ENCODE assay signal across 1 cellular context in the genomic region with DNA sequence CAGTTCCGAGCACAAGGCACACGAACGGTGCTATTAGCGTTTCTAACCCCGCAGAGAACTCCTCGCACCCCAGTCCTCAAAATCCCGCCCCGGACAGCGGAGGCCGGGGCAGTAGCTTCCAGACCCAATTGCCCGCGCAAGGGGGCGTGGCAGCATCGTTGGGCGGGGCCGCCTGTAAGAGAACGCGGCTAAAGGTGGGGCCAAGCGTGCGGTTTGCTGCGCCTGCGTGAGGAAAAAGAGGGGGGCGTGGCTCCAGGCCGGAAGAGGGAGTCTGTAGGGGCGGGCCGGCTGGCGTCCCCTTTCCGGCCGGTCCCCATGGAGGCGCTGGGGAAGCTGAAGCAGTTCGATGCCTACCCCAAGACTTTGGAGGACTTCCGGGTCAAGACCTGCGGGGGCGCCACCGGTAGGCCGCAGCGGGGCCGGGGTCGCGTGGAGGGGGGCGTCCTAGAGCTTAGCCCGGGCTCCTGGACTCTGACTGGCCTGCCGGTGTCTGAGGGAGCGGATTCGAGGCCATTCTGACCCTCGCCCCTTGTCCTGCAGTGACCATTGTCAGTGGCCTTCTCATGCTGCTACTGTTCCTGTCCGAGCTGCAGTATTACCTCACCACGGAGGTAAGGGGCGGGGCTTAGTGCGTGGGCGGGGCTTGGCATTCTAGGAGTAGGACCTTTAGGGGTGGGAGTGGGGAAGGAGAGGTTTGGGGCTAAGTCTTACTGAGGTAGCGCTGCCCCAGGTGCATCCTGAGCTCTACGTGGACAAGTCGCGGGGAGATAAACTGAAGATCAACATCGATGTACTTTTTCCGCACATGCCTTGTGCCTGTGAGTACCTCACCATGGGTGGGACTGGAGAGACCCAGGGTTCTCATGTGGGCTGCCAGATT.
TF ChIP-seq lines count a peak whose summit lies in the region.

A gene (plus strand): TSS at position 296 of the 880 bp plus-strand sequence. CDS start 20 bp downstream, at position 316.

TF ChIP-seq in HepG2, 621 proteins besides CTCF, POLR2A, EP300 and RAD21 (continued from another document and continues in another):
- TF ChIP-seq, protein P1, sequence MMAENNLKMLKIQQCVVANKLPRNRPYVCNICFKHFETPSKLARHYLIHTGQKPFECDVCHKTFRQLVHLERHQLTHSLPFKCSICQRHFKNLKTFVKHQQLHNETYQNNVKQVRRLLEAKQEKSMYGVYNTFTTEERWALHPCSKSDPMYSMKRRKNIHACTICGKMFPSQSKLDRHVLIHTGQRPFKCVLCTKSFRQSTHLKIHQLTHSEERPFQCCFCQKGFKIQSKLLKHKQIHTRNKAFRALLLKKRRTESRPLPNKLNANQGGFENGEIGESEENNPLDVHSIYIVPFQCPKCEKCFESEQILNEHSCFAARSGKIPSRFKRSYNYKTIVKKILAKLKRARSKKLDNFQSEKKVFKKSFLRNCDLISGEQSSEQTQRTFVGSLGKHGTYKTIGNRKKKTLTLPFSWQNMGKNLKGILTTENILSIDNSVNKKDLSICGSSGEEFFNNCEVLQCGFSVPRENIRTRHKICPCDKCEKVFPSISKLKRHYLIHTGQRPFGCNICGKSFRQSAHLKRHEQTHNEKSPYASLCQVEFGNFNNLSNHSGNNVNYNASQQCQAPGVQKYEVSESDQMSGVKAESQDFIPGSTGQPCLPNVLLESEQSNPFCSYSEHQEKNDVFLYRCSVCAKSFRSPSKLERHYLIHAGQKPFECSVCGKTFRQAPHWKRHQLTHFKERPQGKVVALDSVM (CRISPR knock-in tag; IDR thresholded peaks at IDR 0.05) = peak; percentile 81
- TF ChIP-seq POGZ (CRISPR knock-in tag; IDR thresholded peaks at IDR 0.05) (peak; percentile 49; the same call in 1 of the 2 replicates), MEF2D (CRISPR knock-in tag; IDR thresholded peaks at IDR 0.05) (peak; percentile 83), ZSCAN12 (CRISPR knock-in tag; IDR thresholded peaks at IDR 0.05) (no peak), SP140L (CRISPR knock-in tag; IDR thresholded peaks at IDR 0.05; ENCODE audit: borderline replicate concordance) (peak; percentile 61; the same call in 1 of the 2 replicates), ZSCAN9 (CRISPR knock-in tag; IDR thresholded peaks at IDR 0.05; ENCODE audit: borderline replicate concordance) (peak; percentile 50; the same call in 1 of the 2 replicates), ZFY (CRISPR knock-in tag; IDR thresholded peaks at IDR 0.05) (peak; percentile 99), ZNF180 (CRISPR knock-in tag; IDR thresholded peaks at IDR 0.05; ENCODE audit: borderline replicate concordance, low read depth) (no peak), ZKSCAN8 (CRISPR knock-in tag; IDR thresholded peaks at IDR 0.05; ENCODE audit: borderline replicate concordance) (no peak), ESRRA (CRISPR knock-in tag; IDR thresholded peaks at IDR 0.05; ENCODE audit: low read depth) (peak; percentile 87; the same call in 1 of the 2 replicates), NKX3-1 (CRISPR knock-in tag; IDR thresholded peaks at IDR 0.05) (no peak), IKZF4 (CRISPR knock-in tag; IDR thresholded peaks at IDR 0.05; ENCODE audit: borderline replicate concordance, low read depth, not compliant biosample characterization) (peak; percentile 60), GPN1 (CRISPR knock-in tag; IDR thresholded peaks at IDR 0.05; ENCODE audit: borderline replicate concordance) (no peak), MTF2 (CRISPR knock-in tag; IDR thresholded peaks at IDR 0.05; ENCODE audit: borderline replicate concordance) (no peak), NBN (conservative IDR thresholded peaks at IDR 0.05) (no peak), PAX8 (CRISPR knock-in tag; IDR thresholded peaks at IDR 0.05; ENCODE audit: borderline replicate concordance) (no peak), HES4 (CRISPR knock-in tag; IDR thresholded peaks at IDR 0.05; ENCODE audit: borderline replicate concordance) (no peak; the same call in 1 of the 2 replicates), KMT2A (CRISPR knock-in tag; IDR thresholded peaks at IDR 0.05) (peak; percentile 69), NR2C2 (CRISPR knock-in tag; IDR thresholded peaks at IDR 0.05; ENCODE audit: borderline replicate concordance) (peak; percentile 99), FLYWCH1 (CRISPR knock-in tag; IDR thresholded peaks at IDR 0.05) (0 out of 2 replicates have a peak, but pooled peaks have one; percentile 16), PHF5A (CRISPR knock-in tag; IDR thresholded peaks at IDR 0.05; ENCODE audit: low read depth, unreplicated experiment) (no peak), SIN3B (IDR thresholded peaks at IDR 0.05; ENCODE audit: low read length) (no peak; the same call in 1 of the 2 replicates), PCBP2 (optimal IDR thresholded peaks at IDR 0.05; ENCODE audit: low read depth, low read length, poor library complexity, severe bottlenecking) (peak; percentile 55), MIER3 (CRISPR knock-in tag; IDR thresholded peaks at IDR 0.05; ENCODE audit: borderline replicate concordance) (no peak), ZNF607 (CRISPR knock-in tag; IDR thresholded peaks at IDR 0.05; ENCODE audit: borderline replicate concordance) (peak; percentile 96), RBAK (CRISPR knock-in tag; IDR thresholded peaks at IDR 0.05) (no peak), ZNF567 (CRISPR knock-in tag; IDR thresholded peaks at IDR 0.05; ENCODE audit: borderline replicate concordance) (no peak), ELF1 (CRISPR knock-in tag; IDR thresholded peaks at IDR 0.05) (peak; percentile 97), XBP1 (CRISPR knock-in tag; IDR thresholded peaks at IDR 0.05) (no peak; the same call in 1 of the 2 replicates), NAIF1 (CRISPR knock-in tag; IDR thresholded peaks at IDR 0.05; ENCODE audit: borderline replicate concordance) (peak; percentile 79; the same call in 1 of the 2 replicates), SKI (IDR thresholded peaks at IDR 0.05; ENCODE audit: partially characterized antibody) (no peak), RFXANK (CRISPR knock-in tag; IDR thresholded peaks at IDR 0.05) (peak; percentile 27; the same call in 1 of the 2 replicates), MTF1 (CRISPR knock-in tag; IDR thresholded peaks at IDR 0.05) (no peak), MIXL1 (CRISPR knock-in tag; IDR thresholded peaks at IDR 0.05) (peak; percentile 3), ZNF274 (CRISPR knock-in tag; IDR thresholded peaks at IDR 0.05) (peak; percentile 77), TSC22D2 (CRISPR knock-in tag; IDR thresholded peaks at IDR 0.05; ENCODE audit: borderline replicate concordance) (0 out of 2 replicates have a peak, but pooled peaks have one; percentile 17)
- TF ChIP-seq, protein P2, sequence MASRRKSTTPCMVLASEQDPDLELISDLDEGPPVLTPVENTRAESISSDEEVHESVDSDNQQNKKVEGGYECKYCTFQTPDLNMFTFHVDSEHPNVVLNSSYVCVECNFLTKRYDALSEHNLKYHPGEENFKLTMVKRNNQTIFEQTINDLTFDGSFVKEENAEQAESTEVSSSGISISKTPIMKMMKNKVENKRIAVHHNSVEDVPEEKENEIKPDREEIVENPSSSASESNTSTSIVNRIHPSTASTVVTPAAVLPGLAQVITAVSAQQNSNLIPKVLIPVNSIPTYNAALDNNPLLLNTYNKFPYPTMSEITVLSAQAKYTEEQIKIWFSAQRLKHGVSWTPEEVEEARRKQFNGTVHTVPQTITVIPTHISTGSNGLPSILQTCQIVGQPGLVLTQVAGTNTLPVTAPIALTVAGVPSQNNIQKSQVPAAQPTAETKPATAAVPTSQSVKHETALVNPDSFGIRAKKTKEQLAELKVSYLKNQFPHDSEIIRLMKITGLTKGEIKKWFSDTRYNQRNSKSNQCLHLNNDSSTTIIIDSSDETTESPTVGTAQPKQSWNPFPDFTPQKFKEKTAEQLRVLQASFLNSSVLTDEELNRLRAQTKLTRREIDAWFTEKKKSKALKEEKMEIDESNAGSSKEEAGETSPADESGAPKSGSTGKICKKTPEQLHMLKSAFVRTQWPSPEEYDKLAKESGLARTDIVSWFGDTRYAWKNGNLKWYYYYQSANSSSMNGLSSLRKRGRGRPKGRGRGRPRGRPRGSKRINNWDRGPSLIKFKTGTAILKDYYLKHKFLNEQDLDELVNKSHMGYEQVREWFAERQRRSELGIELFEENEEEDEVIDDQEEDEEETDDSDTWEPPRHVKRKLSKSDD (CRISPR knock-in tag; IDR thresholded peaks at IDR 0.05; ENCODE audit: low read depth) = peak; percentile 32; the same call in 1 of the 2 replicates
- TF ChIP-seq, protein P3, sequence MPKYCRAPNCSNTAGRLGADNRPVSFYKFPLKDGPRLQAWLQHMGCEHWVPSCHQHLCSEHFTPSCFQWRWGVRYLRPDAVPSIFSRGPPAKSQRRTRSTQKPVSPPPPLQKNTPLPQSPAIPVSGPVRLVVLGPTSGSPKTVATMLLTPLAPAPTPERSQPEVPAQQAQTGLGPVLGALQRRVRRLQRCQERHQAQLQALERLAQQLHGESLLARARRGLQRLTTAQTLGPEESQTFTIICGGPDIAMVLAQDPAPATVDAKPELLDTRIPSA (CRISPR knock-in tag; IDR thresholded peaks at IDR 0.05; ENCODE audit: borderline replicate concordance) = no peak
- TF ChIP-seq, protein P4, sequence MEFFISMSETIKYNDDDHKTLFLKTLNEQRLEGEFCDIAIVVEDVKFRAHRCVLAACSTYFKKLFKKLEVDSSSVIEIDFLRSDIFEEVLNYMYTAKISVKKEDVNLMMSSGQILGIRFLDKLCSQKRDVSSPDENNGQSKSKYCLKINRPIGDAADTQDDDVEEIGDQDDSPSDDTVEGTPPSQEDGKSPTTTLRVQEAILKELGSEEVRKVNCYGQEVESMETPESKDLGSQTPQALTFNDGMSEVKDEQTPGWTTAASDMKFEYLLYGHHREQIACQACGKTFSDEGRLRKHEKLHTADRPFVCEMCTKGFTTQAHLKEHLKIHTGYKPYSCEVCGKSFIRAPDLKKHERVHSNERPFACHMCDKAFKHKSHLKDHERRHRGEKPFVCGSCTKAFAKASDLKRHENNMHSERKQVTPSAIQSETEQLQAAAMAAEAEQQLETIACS (CRISPR knock-in tag; IDR thresholded peaks at IDR 0.05) = no peak
- TF ChIP-seq, protein P5, sequence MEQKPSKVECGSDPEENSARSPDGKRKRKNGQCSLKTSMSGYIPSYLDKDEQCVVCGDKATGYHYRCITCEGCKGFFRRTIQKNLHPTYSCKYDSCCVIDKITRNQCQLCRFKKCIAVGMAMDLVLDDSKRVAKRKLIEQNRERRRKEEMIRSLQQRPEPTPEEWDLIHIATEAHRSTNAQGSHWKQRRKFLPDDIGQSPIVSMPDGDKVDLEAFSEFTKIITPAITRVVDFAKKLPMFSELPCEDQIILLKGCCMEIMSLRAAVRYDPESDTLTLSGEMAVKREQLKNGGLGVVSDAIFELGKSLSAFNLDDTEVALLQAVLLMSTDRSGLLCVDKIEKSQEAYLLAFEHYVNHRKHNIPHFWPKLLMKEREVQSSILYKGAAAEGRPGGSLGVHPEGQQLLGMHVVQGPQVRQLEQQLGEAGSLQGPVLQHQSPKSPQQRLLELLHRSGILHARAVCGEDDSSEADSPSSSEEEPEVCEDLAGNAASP (CRISPR knock-in tag; IDR thresholded peaks at IDR 0.05; ENCODE audit: borderline replicate concordance) = peak; percentile 28; the same call in 1 of the 2 replicates
- TF ChIP-seq, protein P6, sequence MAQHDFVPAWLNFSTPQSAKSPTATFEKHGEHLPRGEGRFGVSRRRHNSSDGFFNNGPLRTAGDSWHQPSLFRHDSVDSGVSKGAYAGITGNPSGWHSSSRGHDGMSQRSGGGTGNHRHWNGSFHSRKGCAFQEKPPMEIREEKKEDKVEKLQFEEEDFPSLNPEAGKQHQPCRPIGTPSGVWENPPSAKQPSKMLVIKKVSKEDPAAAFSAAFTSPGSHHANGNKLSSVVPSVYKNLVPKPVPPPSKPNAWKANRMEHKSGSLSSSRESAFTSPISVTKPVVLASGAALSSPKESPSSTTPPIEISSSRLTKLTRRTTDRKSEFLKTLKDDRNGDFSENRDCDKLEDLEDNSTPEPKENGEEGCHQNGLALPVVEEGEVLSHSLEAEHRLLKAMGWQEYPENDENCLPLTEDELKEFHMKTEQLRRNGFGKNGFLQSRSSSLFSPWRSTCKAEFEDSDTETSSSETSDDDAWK (CRISPR knock-in tag; IDR thresholded peaks at IDR 0.05) = no peak
- TF ChIP-seq, protein P7, sequence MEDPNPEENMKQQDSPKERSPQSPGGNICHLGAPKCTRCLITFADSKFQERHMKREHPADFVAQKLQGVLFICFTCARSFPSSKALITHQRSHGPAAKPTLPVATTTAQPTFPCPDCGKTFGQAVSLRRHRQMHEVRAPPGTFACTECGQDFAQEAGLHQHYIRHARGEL (CRISPR knock-in tag; IDR thresholded peaks at IDR 0.05) = 0 out of 2 replicates have a peak, but pooled peaks have one; percentile 71
